15 cellular contexts compared by ENCODE assay signal in genomic region chr17:30590086-30590485, GRCh38.
DNase-seq lines count a peak whose midpoint lies in the region; ATAC-seq and TF ChIP-seq lines count a peak whose summit lies in the region.
"Had no signal": no experiment of that assay in that cellular context is flagged by ENCODE, and none has a peak within 500 bp of the region (broad histone marks: within the 10 kb centered on the region; RNA-seq: fewer than 3 reads in every experiment).

No MANE protein-coding gene starts in this region.

- no peak overlapping the region for H3K4me3 ChIP-seq in smooth muscle cell
- no peak overlapping the region for H3K4me3 ChIP-seq in adrenal gland
- H3K4me3 ChIP-seq: SJSA1 had no signal

- no peaks in the 10 kb centered on the region; the same call in 1 of the 2 replicates for H3K27me3 Mint-ChIP-seq in HFFc6 (ENCODE audit: insufficient read depth)
- H3K27me3 Mint-ChIP-seq: IgD-negative memory B cell had no signal

- peaks cover 22% of the 10 kb centered on the region for H3K4me1 Mint-ChIP-seq in HFFc6 (ENCODE audit: low read depth)
- H3K4me1 Mint-ChIP-seq: IgD-negative memory B cell had no signal

- WGBS in smooth muscle cell (ENCODE audit: low lambda C conversion rate): 13% methylated on average over 1 of the region's 1 CpG
- 47 to 76% (median 63%) methylated on average over 1 of the region's 1 CpG for WGBS in adrenal gland, 4 donors

- peak; percentile 21; the same call in 1 of the 3 replicates for ATAC-seq in SK-N-SH treated with all-trans-retinoic acid at 6 μM for 48 hours

- no peaks in the 10 kb centered on the region for H3F3A ChIP-seq in smooth muscle cell (ENCODE audit: low read depth)

- peak overlapping the region; percentile 61 for H3K9ac ChIP-seq in smooth muscle cell (ENCODE audit: low read depth)

- H3K4me1 ChIP-seq in smooth muscle cell (ENCODE audit: low read depth): peaks cover 8% of the 10 kb centered on the region
- H3K4me1 ChIP-seq in adrenal gland (replicated peaks in 1 of 2): peaks cover 3 to 4% of the 10 kb centered on the region in 2 donors
- H3K4me1 ChIP-seq: SJSA1 had no signal

- H3K27ac ChIP-seq in smooth muscle cell (ENCODE audit: low read depth) (peak overlapping the region; percentile 96), adrenal gland (no peak overlapping the region)
- H3K27ac ChIP-seq: RWPE1, SJSA1 had no signal

- H3K9me3 ChIP-seq in smooth muscle cell (replicated peaks; ENCODE audit: low read depth) (no peaks in the 10 kb centered on the region), adrenal gland (replicated peaks in 1 of 3) (no peaks in the 10 kb centered on the region)
- H3K9me3 ChIP-seq: SJSA1 had no signal

- H3K4me2 ChIP-seq in smooth muscle cell: peak overlapping the region; percentile 69

- no peaks in the 10 kb centered on the region for H4K20me1 ChIP-seq in smooth muscle cell (ENCODE audit: low read depth)

- H3K36me3 ChIP-seq in smooth muscle cell (ENCODE audit: low read depth): no peaks in the 10 kb centered on the region
- H3K36me3 ChIP-seq in adrenal gland (replicated peaks in 1 of 2): no peaks in the 10 kb centered on the region
- H3K36me3 ChIP-seq: SJSA1 had no signal

- no peak for TF ChIP-seq POLR2A in adrenal gland (IDR thresholded peaks at IDR 0.05)

- no peak for TF ChIP-seq CTCF in HFFc6 (IDR thresholded peaks at IDR 0.05)
- no peak for TF ChIP-seq CTCF in smooth muscle cell (IDR thresholded peaks at IDR 0.05; ENCODE audit: borderline replicate concordance, insufficient read depth, poor library complexity, severe bottlenecking)
- no peak for TF ChIP-seq CTCF in adrenal gland (IDR thresholded peaks at IDR 0.05)

- H3K27ac Mint-ChIP-seq in HFFc6: peak overlapping the region; percentile 43

- no peaks in the 10 kb centered on the region for H3K79me2 ChIP-seq in smooth muscle cell (ENCODE audit: low read depth)

- H3K36me3 Mint-ChIP-seq in HFFc6 (ENCODE audit: low read depth): peaks cover 9% of the 10 kb centered on the region
- H3K36me3 Mint-ChIP-seq: IgD-negative memory B cell had no signal

- H3K4me3 Mint-ChIP-seq in HFFc6: no peak overlapping the region
- H3K4me3 Mint-ChIP-seq: IgD-negative memory B cell had no signal

- peak overlapping the region; percentile 75 for H2AFZ ChIP-seq in smooth muscle cell (ENCODE audit: low read depth)

- DNase-seq in HFFc6 (no peak), lung microvascular endothelial cell (ENCODE audit: low read depth in 2 of 2) (peak; percentile 6 to 23), smooth muscle cell (lab: John Stamatoyannopoulos, UW; ENCODE audit: unreplicated experiment) (no peak), adrenal gland (no peak), NCI-H1694 treated with DMSO at 0.1 percent for 48 hours (lab: John Stamatoyannopoulos, UW) (no peak), hippocampal formation (lab: John Stamatoyannopoulos, UW) (no peak)
- DNase-seq: NCI-H1436; NCI-H2227 treated with DMSO at 0.1 percent for 48 hours; NCI-H524 treated with DMSO at 0.1 percent for 48 hours; NK-92 treated with Interleukin-12 subunit alpha and Interleukin-12 subunit beta, amount 100 ng/mL, for 24 hours; OCI-M1 had no signal

- intact Hi-C loops in adrenal gland (cut with DNase I): no loop called here

- H3K27me3 ChIP-seq in smooth muscle cell (ENCODE audit: low read depth): no peaks in the 10 kb centered on the region
- no peaks in the 10 kb centered on the region for H3K27me3 ChIP-seq in adrenal gland
- H3K27me3 ChIP-seq: SJSA1 had no signal

- no peaks in the 10 kb centered on the region; the same call in none of the 2 replicates for H3K9me3 Mint-ChIP-seq in HFFc6

TF ChIP-seq in SK-N-SH treated with all-trans-retinoic acid at 6 μM for 48 hours, 23 proteins besides CTCF, POLR2A, EP300 and RAD21:
- TF ChIP-seq ZFP30 (CRISPR knock-in tag; IDR thresholded peaks at IDR 0.05) (no peak), ZNF8 (CRISPR knock-in tag; IDR thresholded peaks at IDR 0.05) (no peak), TOX (CRISPR knock-in tag; IDR thresholded peaks at IDR 0.05; ENCODE audit: borderline replicate concordance) (no peak), RARB (CRISPR knock-in tag; IDR thresholded peaks at IDR 0.05) (no peak), BACH2 (CRISPR knock-in tag; IDR thresholded peaks at IDR 0.05; ENCODE audit: borderline replicate concordance) (no peak), PATZ1 (CRISPR knock-in tag; IDR thresholded peaks at IDR 0.05; ENCODE audit: borderline replicate concordance) (no peak), ISL1 (CRISPR knock-in tag; IDR thresholded peaks at IDR 0.05) (no peak), CSRNP3 (CRISPR knock-in tag; IDR thresholded peaks at IDR 0.05) (no peak), ZNF70 (CRISPR knock-in tag; IDR thresholded peaks at IDR 0.05) (no peak)
TF ChIP-seq in SK-N-SH treated with all-trans-retinoic acid at 6 μM for 48 hours: peak in this region for 0.

Comparison
In these comparisons a context has a peak if more than half of its experiments do, and no peak if none do; other contexts are left out.
1. DNase-seq: peak in lung microvascular endothelial cell (2 of 2); none in HFFc6 (single experiment), smooth muscle cell (single experiment), adrenal gland (0 of 7), NCI-H1694 treated with DMSO at 0.1 percent for 48 hours (single experiment) and hippocampal formation (0 of 2).